In the genomic region with DNA sequence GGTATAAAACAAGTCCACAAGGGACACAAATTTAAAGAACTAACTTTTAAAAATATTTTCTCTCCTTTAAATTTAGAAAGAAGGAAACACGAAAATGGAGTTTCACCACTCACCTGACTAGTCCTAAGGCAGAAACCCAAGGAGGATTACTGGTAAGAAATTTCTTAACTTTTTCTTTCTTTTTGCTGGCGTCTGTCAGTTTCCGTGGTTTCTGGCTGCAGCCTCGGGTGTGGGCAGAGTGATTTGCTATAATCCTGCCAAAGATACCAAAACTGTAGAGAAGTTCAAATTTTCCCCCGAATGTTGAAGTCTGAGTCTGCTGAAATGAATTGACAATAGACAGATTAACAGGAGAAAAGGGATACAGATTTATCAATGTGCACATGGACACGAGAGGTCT, we compare ENCODE assay signal across 14 cellular contexts.
DNase-seq lines count a peak whose midpoint lies in the region; ATAC-seq and TF ChIP-seq lines count a peak whose summit lies in the region.
"Had no signal": no experiment of that assay in that cellular context is flagged by ENCODE, and none has a peak within 500 bp of the region (broad histone marks: within the 10 kb centered on the region; RNA-seq: fewer than 3 reads in every experiment).

No MANE protein-coding gene starts in this region.

- H3K27me3 Mint-ChIP-seq in glutamatergic neuron (ENCODE audit: unreplicated experiment), result no peaks in the 10 kb centered on the region
- H3K27me3 Mint-ChIP-seq: activated naive CD8-positive, alpha-beta T cell had no signal

- H2BK12ac ChIP-seq in trophoblast cell (ENCODE audit: low read length), result no peak overlapping the region

- H3K9me3 Mint-ChIP-seq in glutamatergic neuron (ENCODE audit: unreplicated experiment), result peaks cover 3% of the 10 kb centered on the region

- H2BK5ac ChIP-seq in trophoblast cell (ENCODE audit: low read depth, low read length, poor library complexity), result peak overlapping the region; percentile 63

- H3K18ac ChIP-seq in trophoblast cell (ENCODE audit: low read length), result no peak overlapping the region

- in situ Hi-C loops in G401 (cut with HindIII; ENCODE audit: low sequenced_read_pairs), result no loop called here

- no peak overlapping the region for H3K14ac ChIP-seq in trophoblast cell (ENCODE audit: low read length)

- peaks cover 10% of the 10 kb centered on the region for H3K79me1 ChIP-seq in trophoblast cell (ENCODE audit: low read length)

- H3K27ac ChIP-seq in Karpas-422 (ENCODE audit: low read length), result peak overlapping the region; percentile 90
- peak overlapping the region; percentile 42 for H3K27ac ChIP-seq in trophoblast cell (ENCODE audit: low read depth, low read length)
- H3K27ac ChIP-seq: heart right ventricle, left ventricle myocardium inferior, testis had no signal

- H3K27me3 ChIP-seq in Karpas-422 (ENCODE audit: low read length), result no peaks in the 10 kb centered on the region
- H3K27me3 ChIP-seq in trophoblast cell (ENCODE audit: insufficient read depth, low read length), result no peaks in the 10 kb centered on the region
- H3K27me3 ChIP-seq: heart right ventricle, testis had no signal

- H3K36me3 Mint-ChIP-seq in glutamatergic neuron (ENCODE audit: unreplicated experiment), result no peaks in the 10 kb centered on the region
- H3K36me3 Mint-ChIP-seq: activated naive CD8-positive, alpha-beta T cell had no signal

- no peak overlapping the region for H4K12ac ChIP-seq in trophoblast cell (ENCODE audit: low read depth, low read length)

- H4K91ac ChIP-seq in trophoblast cell (ENCODE audit: low read depth, low read length), result no peak overlapping the region

- no CpG with 5 or more reads among the region's 6 CpGs for WGBS in trophoblast cell (ENCODE audit: extremely low coverage, insufficient coverage, insufficient read length)

- no peak overlapping the region for H3K27ac Mint-ChIP-seq in glutamatergic neuron (ENCODE audit: unreplicated experiment)
- H3K27ac Mint-ChIP-seq: activated naive CD8-positive, alpha-beta T cell had no signal

- ATAC-seq in GM19035 (IDR thresholded peaks at IDR 0.05; ENCODE audit: unreplicated experiment) (peak; percentile 29), HG02588 (IDR thresholded peaks at IDR 0.05; ENCODE audit: unreplicated experiment) (peak; percentile 19)
- ATAC-seq: activated CD4-positive, CD25-positive, alpha-beta regulatory T cell treated with anti-CD3 and anti-CD28 coated beads, Interleukin-2, amount 50 U/mL, for 24 hours; heart right ventricle had no signal

- no peaks in the 10 kb centered on the region for H4K20me1 ChIP-seq in Karpas-422 (ENCODE audit: insufficient read depth, low read depth, low read length)

- H3K4ac ChIP-seq in trophoblast cell (ENCODE audit: low read depth, low read length), result no peak overlapping the region

- H3K79me2 ChIP-seq in Karpas-422 (ENCODE audit: low read length), result no peaks in the 10 kb centered on the region
- no peaks in the 10 kb centered on the region for H3K79me2 ChIP-seq in trophoblast cell (ENCODE audit: control insufficient read depth, insufficient read depth, low read length, poor library complexity)

- TF ChIP-seq CTCF in glutamatergic neuron (IDR thresholded peaks at IDR 0.05; ENCODE audit: partially characterized antibody, unreplicated experiment), result no peak

- H3K4me2 ChIP-seq in Karpas-422 (ENCODE audit: low read depth, low read length, poor library complexity, severe bottlenecking) (peak overlapping the region; percentile 69), trophoblast cell (ENCODE audit: low read length) (no peak overlapping the region)

- H3K4me3 ChIP-seq in Karpas-422 (ENCODE audit: low read length), result peak overlapping the region; percentile 47
- H3K4me3 ChIP-seq in trophoblast cell (ENCODE audit: low read depth, low read length), result no peak overlapping the region
- H3K4me3 ChIP-seq: heart right ventricle, left ventricle myocardium inferior, testis had no signal

- H3K36me3 ChIP-seq in Karpas-422 (ENCODE audit: insufficient read depth, low read length) (no peaks in the 10 kb centered on the region), trophoblast cell (ENCODE audit: control insufficient read depth in 1 of 2, insufficient read depth in 2 of 2, low read length in 2 of 2) (peaks cover 0 to 1% of the 10 kb centered on the region in 2 experiments)
- H3K36me3 ChIP-seq: heart right ventricle, left ventricle myocardium inferior had no signal

- no peak overlapping the region for H4K8ac ChIP-seq in trophoblast cell (ENCODE audit: low read depth, low read length)

- H3K9ac ChIP-seq in Karpas-422 (ENCODE audit: low read length), result peak overlapping the region; percentile 53
- H3K9ac ChIP-seq in trophoblast cell (ENCODE audit: low read length), result no peak overlapping the region

- DNase-seq in Karpas-422, result peak; percentile 66
- DNase-seq in trophoblast cell, result no peak
- DNase-seq in NCI-H146 (lab: John Stamatoyannopoulos, UW), result no peak
- no peak for DNase-seq in G401 (ENCODE audit: low spot score)
- no peak for DNase-seq in glutamatergic neuron
- DNase-seq: activated T-cell treated with anti-CD3 and anti-CD28 coated beads for 4 hours, heart right ventricle, left ventricle myocardium inferior, NCI-H2107, testis had no signal

- H2AK5ac ChIP-seq in trophoblast cell (ENCODE audit: low read length), result no peak overlapping the region

- H2AFZ ChIP-seq in Karpas-422 (ENCODE audit: low read length) (peak overlapping the region; percentile 7; the same call in 1 of the 2 replicates), trophoblast cell (ENCODE audit: insufficient read depth, low read length, poor library complexity) (no peak overlapping the region)

- no peaks in the 10 kb centered on the region for H3K4me1 Mint-ChIP-seq in glutamatergic neuron (ENCODE audit: low read depth, unreplicated experiment)

- peaks cover 86% of the 10 kb centered on the region for H3K4me1 ChIP-seq in Karpas-422 (ENCODE audit: low read length)
- H3K4me1 ChIP-seq in trophoblast cell (ENCODE audit: control insufficient read depth in 1 of 2, insufficient read depth in 2 of 2, low read length in 2 of 2), result peaks cover 5% of the 10 kb centered on the region in 2 experiments
- H3K4me1 ChIP-seq: heart right ventricle, left ventricle myocardium inferior, testis had no signal

- no peak overlapping the region for H3K4me3 Mint-ChIP-seq in glutamatergic neuron (ENCODE audit: unreplicated experiment)
- H3K4me3 Mint-ChIP-seq: activated naive CD8-positive, alpha-beta T cell had no signal

- no peaks in the 10 kb centered on the region for H3K9me3 ChIP-seq in Karpas-422 (ENCODE audit: low read length)
- no peaks in the 10 kb centered on the region for H3K9me3 ChIP-seq in trophoblast cell (ENCODE audit: insufficient read depth, low read depth, low read length)
- H3K9me3 ChIP-seq: heart right ventricle, left ventricle myocardium inferior, testis had no signal

- H2BK120ac ChIP-seq in trophoblast cell (ENCODE audit: insufficient read depth, low read length, poor library complexity), result no peak overlapping the region

- no peak overlapping the region for H3K23ac ChIP-seq in trophoblast cell (ENCODE audit: low read length)

- no peaks in the 10 kb centered on the region for H3K9me2 ChIP-seq in Karpas-422 (replicated peaks; ENCODE audit: insufficient read depth, low read length)
